In the genomic region with DNA sequence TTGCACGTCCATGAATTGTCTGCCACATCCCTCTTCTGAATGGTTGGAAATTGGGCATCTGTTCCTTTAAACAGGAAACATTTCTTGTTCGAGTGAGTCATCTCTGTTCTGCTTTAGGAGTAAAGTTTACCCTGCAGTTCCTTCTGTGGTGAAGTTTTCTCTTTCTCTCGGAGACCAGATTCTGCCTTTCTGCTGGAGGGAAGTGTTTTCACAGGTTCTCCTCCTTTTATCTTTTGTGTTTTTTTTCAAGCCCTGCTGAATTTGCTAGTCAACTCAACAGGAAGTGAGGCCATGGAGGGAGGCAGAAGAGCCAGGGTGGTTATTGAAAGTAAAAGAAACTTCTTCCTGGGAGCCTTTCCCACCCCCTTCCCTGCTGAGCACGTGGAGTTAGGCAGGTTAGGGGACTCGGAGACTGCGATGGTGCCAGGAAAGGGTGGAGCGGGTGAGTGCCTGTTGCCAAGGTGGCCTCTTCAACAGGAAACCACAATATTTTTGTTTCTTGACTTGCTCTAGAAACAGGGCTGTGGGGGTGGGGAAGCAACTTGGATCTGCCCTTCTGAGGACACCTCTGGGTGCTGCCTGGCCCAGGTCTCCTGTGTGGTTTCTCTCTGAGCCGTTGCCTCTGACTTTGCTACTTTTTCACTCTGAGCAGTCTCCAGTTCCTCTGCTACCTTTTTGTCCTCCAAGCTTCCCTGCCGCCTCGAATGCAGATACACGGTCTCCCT, we compare ENCODE assay signal across 7 cellular contexts. TPM values are rescaled to one million over a fixed set of nuclear protein-coding genes. Genes with fewer than 3 reads are reported as not detected.
DNase-seq lines count a peak whose midpoint lies in the region; ATAC-seq and TF ChIP-seq lines count a peak whose summit lies in the region.

No MANE protein-coding gene starts in this region.

- TF ChIP-seq CTCF in endothelial cell (IDR thresholded peaks at IDR 0.05; ENCODE audit: unreplicated experiment): no peak

- peak overlapping the region; percentile 64 for H3K4me3 ChIP-seq in mucosa of stomach (ENCODE audit: low read length)

- no peaks in the 10 kb centered on the region for H3K9me3 Mint-ChIP-seq in endothelial cell (ENCODE audit: unreplicated experiment)

- peak overlapping the region; percentile 77 for H3K9ac ChIP-seq in mucosa of stomach (ENCODE audit: low read length)

- H3K27ac Mint-ChIP-seq in endothelial cell (ENCODE audit: unreplicated experiment): peak overlapping the region; percentile 100

- peaks cover 39% of the 10 kb centered on the region for H3K4me1 ChIP-seq in mucosa of stomach (ENCODE audit: control insufficient read depth, insufficient read depth, low read length)

- H3K4me1 Mint-ChIP-seq in endothelial cell (ENCODE audit: unreplicated experiment): peaks cover 40% of the 10 kb centered on the region

- no peaks in the 10 kb centered on the region for H3K36me3 ChIP-seq in mucosa of stomach (ENCODE audit: control insufficient read depth, insufficient read depth, low read length)

- peaks cover 16% of the 10 kb centered on the region for H3K27me3 Mint-ChIP-seq in endothelial cell (ENCODE audit: unreplicated experiment)

- DNase-seq in NK-92 (lab: John Stamatoyannopoulos, UW; ENCODE audit: unreplicated experiment) (peak; percentile 86), endothelial cell (ENCODE audit: low spot score) (peak; percentile 53)
- DNase-seq in activated CD8-positive, alpha-beta memory T cell treated with anti-CD3 and anti-CD28 coated beads for 48 hours (ENCODE audit: low read depth in 2 of 3, low spot score in 2 of 3): peak; percentile 57 to 65 (median 63)
- DNase-seq in stimulated activated CD8-positive, alpha-beta memory T cell treated with anti-CD3 and anti-CD28 coated beads, Interleukin-7, amount 100 ng/mL, for 4 hours (ENCODE audit: low read depth in 2 of 2): peak; percentile 75 to 81

- H3K27me3 ChIP-seq in mucosa of stomach (ENCODE audit: control insufficient read depth, insufficient read depth, low read length): no peaks in the 10 kb centered on the region

- H3K36me3 Mint-ChIP-seq in endothelial cell (ENCODE audit: low read depth, unreplicated experiment): peaks cover 5% of the 10 kb centered on the region

- no peaks in the 10 kb centered on the region for H3K9me3 ChIP-seq in mucosa of stomach (ENCODE audit: control insufficient read depth, low read length)

- peak overlapping the region; percentile 92 for H3K4me3 Mint-ChIP-seq in endothelial cell (ENCODE audit: unreplicated experiment)

- peak; percentile 57 for ATAC-seq in GM18519 (IDR thresholded peaks at IDR 0.05; ENCODE audit: low FRiP score, unreplicated experiment)
- peak; percentile 62 for ATAC-seq in HG03039 (IDR thresholded peaks at IDR 0.05; ENCODE audit: unreplicated experiment)

RNA-seq across cellular contexts. Expression of gene CASP8, which starts 2.2 kb away (rescaled TPM):
- total RNA-seq in endothelial cell (ENCODE audit: unreplicated experiment): 14.9 TPM

Comparison
In these comparisons a context has a peak if more than half of its experiments do, and no peak if none do; other contexts are left out.
1. Peak in every context shown above with its lines: DNase-seq, ATAC-seq and H3K4me3 ChIP-seq.